In the genomic region with DNA sequence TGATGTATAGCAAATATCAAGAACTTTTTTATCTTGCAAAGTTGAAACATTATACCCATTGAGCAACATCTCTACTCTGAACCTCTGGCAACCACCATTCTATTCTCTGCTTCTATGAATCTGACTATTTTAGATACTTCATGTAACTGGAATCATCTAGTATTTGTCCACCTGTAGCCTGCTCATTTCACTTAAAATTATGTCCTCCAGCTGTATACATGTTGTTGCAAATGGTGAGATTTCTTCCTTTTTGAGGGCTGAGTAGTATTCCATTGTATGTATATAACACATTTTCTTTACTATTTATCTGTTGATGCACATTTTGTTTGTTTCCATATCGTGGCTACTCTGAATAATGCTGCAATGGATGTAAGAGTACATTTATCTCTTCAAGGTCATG, we compare ENCODE assay signal across 10 cellular contexts.
"Had no signal": no experiment of that assay in that cellular context is flagged by ENCODE, and none has a peak within 500 bp of the region (broad histone marks: within the 10 kb centered on the region; RNA-seq: fewer than 3 reads in every experiment).

No MANE protein-coding gene starts in this region.

- H3K9me3 ChIP-seq: HAP-1 had no signal

- H3K9ac ChIP-seq: GM23248 had no signal

- H2AFZ ChIP-seq: GM23248 had no signal

- ATAC-seq: HCT116, HepG2 had no signal

- FAIRE-seq: HepG2, HTR-8/SVneo had no signal

- H3K27ac ChIP-seq: GM23248 had no signal

- H3K36me3 ChIP-seq: HAP-1 had no signal

- H3K4me1 ChIP-seq: HAP-1 had no signal

- H3K4me3 ChIP-seq: GM23248, HAP-1 had no signal

- DNase-seq: GM23248, GOT3, H7, HFFc6, Kasumi-1, KG1 had no signal
